ENCODE assay signal across 21 cellular contexts in the genomic region with DNA sequence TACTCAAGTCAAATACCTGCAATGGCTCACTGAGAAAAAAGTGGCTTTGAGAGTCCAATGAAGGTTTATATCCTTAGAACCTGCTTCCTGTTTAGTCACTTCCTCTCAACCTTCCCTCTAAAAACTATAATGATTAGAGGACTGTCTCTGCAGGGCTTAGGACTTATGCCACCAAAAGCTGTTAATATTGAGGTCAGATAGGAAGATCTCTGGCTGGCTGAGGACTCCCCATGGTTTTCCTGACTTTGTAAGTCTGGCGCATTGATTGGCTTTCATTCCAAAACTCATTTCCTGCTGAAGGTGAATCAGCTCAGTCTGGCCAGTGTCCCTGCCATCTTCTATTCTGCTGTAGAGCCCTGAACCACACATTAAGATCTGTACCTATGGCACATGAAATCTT.
DNase-seq lines count a peak whose midpoint lies in the region; ATAC-seq lines count a peak whose summit lies in the region.
"Had no signal": no experiment of that assay in that cellular context is flagged by ENCODE, and none has a peak within 500 bp of the region (broad histone marks: within the 10 kb centered on the region; RNA-seq: fewer than 3 reads in every experiment).

No MANE protein-coding gene starts in this region.

- in situ Hi-C loops in G401 (cut with HindIII; ENCODE audit: low sequenced_read_pairs) = no loop called here

- no peaks in the 10 kb centered on the region for H3K27me3 ChIP-seq in MG63
- H3K27me3 ChIP-seq: stomach, tibial artery had no signal

- WGBS in mesodermal cell (ENCODE audit: insufficient coverage in 2 of 2), 2 experiments = 88% methylated on average over 1 of the region's 1 CpG; no CpG with 5 or more reads in 1 of the 2 experiments

- H3K4me3 ChIP-seq in MG63 (no peak overlapping the region), mesodermal cell (ENCODE audit: extremely low read depth, insufficient read depth, low read length, poor library complexity, severe bottlenecking) (no peak overlapping the region)
- H3K4me3 ChIP-seq: SK-N-MC, stomach, tibial artery had no signal

- H3K9me3 ChIP-seq in MG63 = no peaks in the 10 kb centered on the region
- H3K9me3 ChIP-seq in mesodermal cell (ENCODE audit: control insufficient read depth, low read length) = no peaks in the 10 kb centered on the region
- H3K9me3 ChIP-seq: stomach, tibial artery had no signal

- DNase-seq in G401 (ENCODE audit: low spot score) (peak; percentile 84), MG63 (peak; percentile 67), cerebellar cortex (ENCODE audit: low spot score) (peak; percentile 81), sciatic nerve (ENCODE audit: low spot score) (no peak), NCI-H187 treated with DMSO at 0.1 percent for 48 hours (lab: John Stamatoyannopoulos, UW) (no peak), NCI-H1105 treated with DMSO at 0.1 percent for 48 hours (lab: John Stamatoyannopoulos, UW) (no peak)
- DNase-seq: activated naive CD4-positive, alpha-beta T cell treated with anti-CD3 and anti-CD28 coated beads, Interleukin-2, amount 50 U/mL, for 16 hours; amygdala; central memory CD4-positive, alpha-beta T cell; EL; foreskin melanocyte; hippocampal formation; MV-4-11; NCI-H187; stimulated activated CD8-positive, alpha-beta memory T cell treated with anti-CD3 and anti-CD28 coated beads, Interleukin-4, amount 100 ng/mL, for 48 hours; stomach; T-helper 2 cell; tibial artery had no signal

- no peak for ATAC-seq in GM19395 (IDR thresholded peaks at IDR 0.05; ENCODE audit: unreplicated experiment)
- ATAC-seq in sciatic nerve = no peak

- H3K36me3 ChIP-seq in MG63 (no peaks in the 10 kb centered on the region), mesodermal cell (ENCODE audit: control insufficient read depth, insufficient read depth, low read length) (no peaks in the 10 kb centered on the region)
- H3K36me3 ChIP-seq: stomach, tibial artery had no signal

- H3K27ac ChIP-seq in mesodermal cell (ENCODE audit: low read depth, low read length, severe bottlenecking) = peak overlapping the region; percentile 3
- H3K27ac ChIP-seq: SK-N-MC, stomach, tibial artery had no signal

- peaks cover 31% of the 10 kb centered on the region for H3K4me1 ChIP-seq in mesodermal cell (ENCODE audit: control insufficient read depth, insufficient read depth, low read length, poor library complexity, severe bottlenecking)
- H3K4me1 ChIP-seq: stomach had no signal

- intact Hi-C loops in sciatic nerve (cut with DNase I) = no loop called here

Comparison
In these comparisons a context has a peak if more than half of its experiments do, and no peak if none do; other contexts are left out.
1. DNase-seq: peak in G401 (single experiment), MG63 (single experiment) and cerebellar cortex (single experiment); none in sciatic nerve (single experiment), NCI-H187 treated with DMSO at 0.1 percent for 48 hours (single experiment) and NCI-H1105 treated with DMSO at 0.1 percent for 48 hours (single experiment).